ENCODE assay signal across 11 cellular contexts in the genomic region with DNA sequence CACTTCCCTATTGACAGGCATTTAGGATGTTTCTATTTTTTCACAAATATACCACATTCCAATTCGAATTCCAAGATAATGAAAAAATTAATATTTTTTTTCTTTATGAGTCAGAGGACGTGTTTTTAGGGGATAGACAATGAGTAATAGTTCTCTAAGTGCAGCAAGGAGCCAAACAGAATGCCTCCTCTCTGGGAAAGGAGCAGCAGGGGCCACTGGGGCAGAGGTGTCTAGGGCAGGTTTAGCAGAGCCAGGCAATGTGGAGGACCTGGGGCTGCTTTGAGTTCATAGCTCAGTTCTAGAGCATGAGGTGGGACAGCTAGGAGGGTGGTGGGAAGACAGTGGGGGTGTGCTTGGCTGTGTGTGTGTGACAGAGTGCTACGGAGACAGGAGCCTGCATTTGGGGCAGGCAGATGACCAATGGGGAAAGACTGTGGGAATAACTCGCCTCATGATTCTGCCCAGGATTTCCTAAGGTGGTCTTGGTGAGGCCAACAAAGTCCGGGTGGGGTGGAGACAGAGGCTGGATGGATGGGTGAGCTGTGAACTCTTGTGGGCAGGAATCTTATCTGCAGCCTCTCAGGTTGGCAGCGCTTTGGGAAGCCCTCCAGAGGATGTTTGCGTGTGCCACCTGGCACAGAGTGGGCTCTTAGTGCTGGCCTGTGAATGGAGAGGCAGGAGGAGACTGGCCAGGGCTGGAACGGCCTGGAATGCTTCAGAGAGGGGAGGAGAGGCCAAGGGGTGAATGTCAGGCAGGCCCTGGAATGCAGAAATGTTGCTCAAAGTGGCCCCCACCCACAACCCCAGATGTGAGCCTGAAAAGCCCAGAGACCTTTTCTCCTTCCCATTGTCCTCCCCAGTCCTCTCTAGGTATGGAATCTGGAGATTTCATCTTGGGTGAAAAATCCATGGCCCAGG. TPM values are rescaled to one million over a fixed set of nuclear protein-coding genes. Genes with fewer than 3 reads are reported as not detected.
DNase-seq lines count a peak whose midpoint lies in the region; ATAC-seq and TF ChIP-seq lines count a peak whose summit lies in the region.
"Had no signal": no experiment of that assay in that cellular context is flagged by ENCODE, and none has a peak within 500 bp of the region (broad histone marks: within the 10 kb centered on the region; RNA-seq: fewer than 3 reads in every experiment).

No MANE protein-coding gene starts in this region.

- H3K9me3 ChIP-seq in RWPE2 (ENCODE audit: severe bottlenecking), result no peaks in the 10 kb centered on the region

- H3K27me3 ChIP-seq in RWPE2 (ENCODE audit: insufficient read depth, poor library complexity, severe bottlenecking), result no peaks in the 10 kb centered on the region

- no peak overlapping the region for H3K4me3 ChIP-seq in RWPE2 (ENCODE audit: severe bottlenecking)

- peak; percentile 69 for ATAC-seq in RWPE2 (ENCODE audit: low read depth)

- peak overlapping the region; percentile 99 for H3K27ac ChIP-seq in RWPE2 (ENCODE audit: poor library complexity, severe bottlenecking)
- H3K27ac ChIP-seq: HL-60 had no signal

- peaks cover 25% of the 10 kb centered on the region for H3K36me3 ChIP-seq in RWPE2 (ENCODE audit: low read depth)

- no peak for TF ChIP-seq CTCF in RWPE2 (IDR thresholded peaks at IDR 0.05; ENCODE audit: poor library complexity, severe bottlenecking)

- peak; percentile 93 for DNase-seq in EL
- peak; percentile 91 for DNase-seq in RWPE2 (ENCODE audit: low spot score)
- peak; percentile 51 for DNase-seq in fibroblast of the conjunctiva (ENCODE audit: low read depth)
- peak; percentile 55 for DNase-seq in pulmonary artery endothelial cell (ENCODE audit: low read depth, low spot score)
- no peak for DNase-seq in stimulated activated CD4-positive, alpha-beta T cell treated with anti-CD3 and anti-CD28 coated beads, Interleukin-15, amount 100 ng/mL, for 24 hours
- DNase-seq in activated CD8-positive, alpha-beta memory T cell treated with anti-CD3 and anti-CD28 coated beads for 24 hours, result no peak
- no peak for DNase-seq in SHP77 (lab: John Stamatoyannopoulos, UW)
- no peak for DNase-seq in stimulated activated CD4-positive, alpha-beta T cell treated with anti-CD3 and anti-CD28 coated beads, Interleukin-4, amount 100 ng/mL, for 4 hours
- DNase-seq: activated CD4-positive, alpha-beta T cell treated with anti-CD3 and anti-CD28 coated beads for 1 hour; NCI-H748 treated with DMSO at 0.1 percent for 48 hours had no signal

- peaks cover 40% of the 10 kb centered on the region for H3K4me1 ChIP-seq in RWPE2 (ENCODE audit: insufficient read depth, poor library complexity, severe bottlenecking)

RNA-seq across cellular contexts. Expression of gene KRT7, which starts 2.4 kb away (rescaled TPM):
- 288 and 399 TPM in 2 replicates for total RNA-seq in pulmonary artery endothelial cell

RNA-seq across cellular contexts. Expression of gene KRT80, which starts 38.8 kb away (rescaled TPM):
- total RNA-seq in pulmonary artery endothelial cell, result 2.0 and 4.9 TPM in 2 replicates

RNA-seq across cellular contexts. Expression of gene KRT86, which starts 43.8 kb away (rescaled TPM):
- total RNA-seq in pulmonary artery endothelial cell, result 0.07 TPM in 1 of 2 replicates, not detected in the other

Comparison
In these comparisons a context has a peak if more than half of its experiments do, and no peak if none do; other contexts are left out.
1. DNase-seq: peak in EL (single experiment), RWPE2 (single experiment), fibroblast of the conjunctiva (single experiment) and pulmonary artery endothelial cell (single experiment); none in stimulated activated CD4-positive, alpha-beta T cell treated with anti-CD3 and anti-CD28 coated beads, Interleukin-15, amount 100 ng/mL, for 24 hours (single experiment), activated CD8-positive, alpha-beta memory T cell treated with anti-CD3 and anti-CD28 coated beads for 24 hours (single experiment), SHP77 (0 of 2) and stimulated activated CD4-positive, alpha-beta T cell treated with anti-CD3 and anti-CD28 coated beads, Interleukin-4, amount 100 ng/mL, for 4 hours (0 of 2).